14 cellular contexts compared by ENCODE assay signal in genomic region chr12:27616356-27617150, GRCh38.
A peak's percentile ranks its signal among the peaks of the same experiment; 100 is the strongest.
DNase-seq lines count a peak whose midpoint lies in the region; ATAC-seq and TF ChIP-seq lines count a peak whose summit lies in the region.
"Had no signal": no experiment of that assay in that cellular context is flagged by ENCODE, and none has a peak within 500 bp of the region (broad histone marks: within the 10 kb centered on the region; RNA-seq: fewer than 3 reads in every experiment).

No MANE protein-coding gene starts in this region.

- BruUV-seq in A673 (replicated peaks; lab: Mats Ljungman, UMichigan): no TSS peak

- CTCF ChIA-PET in A673 (lab: Charles Lee): no interaction called here

- peaks cover 4% of the 10 kb centered on the region for H3K9me3 Mint-ChIP-seq in mesothelial cell of epicardium
- H3K9me3 Mint-ChIP-seq: activated CD8-positive, alpha-beta T cell treated with anti-CD3 and anti-CD28 coated beads for 36 hours had no signal

- TF ChIP-seq POLR2A in breast epithelium (IDR thresholded peaks at IDR 0.05): no peak

- TF ChIP-seq RAD21 in Ishikawa (IDR thresholded peaks at IDR 0.05; ENCODE audit: low read depth): no peak

- H3K9me3 ChIP-seq in A673 (ENCODE audit: low read depth, low read length, poor library complexity, severe bottlenecking) (no peaks in the 10 kb centered on the region), breast epithelium (no peaks in the 10 kb centered on the region)

- no peak for ATAC-seq in HG03520 (IDR thresholded peaks at IDR 0.05; ENCODE audit: unreplicated experiment)
- no peak for ATAC-seq in HG03378 (IDR thresholded peaks at IDR 0.05; ENCODE audit: unreplicated experiment)
- ATAC-seq: activated CD8-positive, alpha-beta T cell treated with anti-CD3 and anti-CD28 coated beads for 36 hours had no signal

- no peaks in the 10 kb centered on the region for H3K27me3 Mint-ChIP-seq in mesothelial cell of epicardium (ENCODE audit: low read depth)
- H3K27me3 Mint-ChIP-seq: activated CD8-positive, alpha-beta T cell treated with anti-CD3 and anti-CD28 coated beads for 36 hours had no signal

- intact Hi-C loops in A673 (cut with micrococcal nuclease; ENCODE audit: unreplicated experiment) (loop anchor here (5.0 kb wide), 1 partner anchor 94 kb away; the partner anchor contains the start of gene PPFIBP1), breast epithelium (cut with DNase I; ENCODE audit: low total_unique reads) (no loop called here)

- TF ChIP-seq EP300 in Ishikawa (IDR thresholded peaks at IDR 0.05; ENCODE audit: borderline replicate concordance): no peak

- no peak for TF ChIP-seq CTCF in A673 (conservative IDR thresholded peaks at IDR 0.05; ENCODE audit: low read depth, low read length)
- TF ChIP-seq CTCF in breast epithelium (IDR thresholded peaks at IDR 0.05): no peak
- TF ChIP-seq CTCF in mesothelial cell of epicardium (IDR thresholded peaks at IDR 0.05; ENCODE audit: unreplicated experiment): no peak

- peak overlapping the region; percentile 93 for H3K27ac Mint-ChIP-seq in mesothelial cell of epicardium
- H3K27ac Mint-ChIP-seq: activated CD8-positive, alpha-beta T cell treated with anti-CD3 and anti-CD28 coated beads for 36 hours had no signal

- H3K4me1 Mint-ChIP-seq in mesothelial cell of epicardium: peaks cover 70% of the 10 kb centered on the region

- H3K4me1 ChIP-seq in A673 (ENCODE audit: insufficient read depth, low read length, poor library complexity, severe bottlenecking) (peaks cover 65% of the 10 kb centered on the region), breast epithelium (no peaks in the 10 kb centered on the region)

- H3K4me3 ChIP-seq in A673 (ENCODE audit: low read depth, low read length, poor library complexity, severe bottlenecking) (no peak overlapping the region), breast epithelium (no peak overlapping the region)
- H3K4me3 ChIP-seq: lung had no signal

- H3K27ac ChIP-seq in A673 (ENCODE audit: low read depth, low read length, poor library complexity, severe bottlenecking) (no peak overlapping the region), breast epithelium (peak overlapping the region; percentile 3 to 34)

- H3K36me3 ChIP-seq in A673 (ENCODE audit: insufficient read depth, low read length, poor library complexity, severe bottlenecking): no peaks in the 10 kb centered on the region
- H3K36me3 ChIP-seq in breast epithelium: no peaks in the 10 kb centered on the region

- peaks cover 7% of the 10 kb centered on the region for H3K36me3 Mint-ChIP-seq in mesothelial cell of epicardium

- POLR2A ChIA-PET in A673 (lab: Charles Lee; ENCODE audit: low non-redundant PET): no interaction called here

- H3K27me3 ChIP-seq in A673 (replicated peaks; ENCODE audit: insufficient read depth, low read depth, low read length, poor library complexity) (no peaks in the 10 kb centered on the region), breast epithelium (no peaks in the 10 kb centered on the region)

- DNase-seq in A673 (ENCODE audit: low spot score): peak; percentile 89
- DNase-seq in breast epithelium (ENCODE audit: low spot score in 2 of 2): no peak
- no peak for DNase-seq in mesothelial cell of epicardium (ENCODE audit: low spot score in 2 of 2, unreplicated experiment in 2 of 2)
- DNase-seq in stimulated activated naive CD4-positive, alpha-beta T cell (lab: John Stamatoyannopoulos, UW): no peak
- DNase-seq in HUDEP-2 (lab: John Stamatoyannopoulos, UW; ENCODE audit: unreplicated experiment in 76 of 76): no peak
- DNase-seq: activated CD8-positive, alpha-beta T cell treated with anti-CD3 and anti-CD28 coated beads for 36 hours; activated gamma-delta T cell; caudate nucleus; NCI-H1417 treated with DMSO at 0.1 percent for 48 hours; nucleus accumbens had no signal

- no peak overlapping the region for H3K4me3 Mint-ChIP-seq in mesothelial cell of epicardium
- H3K4me3 Mint-ChIP-seq: activated CD8-positive, alpha-beta T cell treated with anti-CD3 and anti-CD28 coated beads for 36 hours had no signal

TF ChIP-seq in Ishikawa, 13 proteins besides CTCF, POLR2A, EP300 and RAD21:
- TF ChIP-seq NFIC (IDR thresholded peaks at IDR 0.05) (peak; percentile 68), TEAD4 (IDR thresholded peaks at IDR 0.05) (0 out of 2 replicates have a peak, but pooled peaks have one; percentile 9), YY1 (IDR thresholded peaks at IDR 0.05; ENCODE audit: low read depth) (no peak)
